ENCODE assay signal across 30 cellular contexts in the genomic region with DNA sequence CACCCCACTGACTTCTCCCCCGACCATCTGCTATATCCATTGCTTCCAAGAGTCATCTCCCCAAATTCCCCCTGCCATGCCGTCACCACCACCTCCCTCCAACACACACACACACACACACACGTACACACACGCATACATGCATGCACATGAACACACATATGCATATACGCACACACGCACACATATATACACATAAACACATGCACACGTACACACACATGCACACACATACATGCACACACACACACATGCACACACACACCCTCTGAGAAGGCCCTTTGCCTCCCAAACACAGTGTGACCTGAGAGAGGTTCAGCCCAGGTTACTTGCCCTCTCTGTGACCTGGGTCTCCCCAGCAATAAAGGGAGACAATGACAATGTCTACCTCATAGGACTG.
"Had no signal": no experiment of that assay in that cellular context is flagged by ENCODE, and none has a peak within 500 bp of the region (broad histone marks: within the 10 kb centered on the region; RNA-seq: fewer than 3 reads in every experiment).

No MANE protein-coding gene starts in this region.

- H3K27ac Mint-ChIP-seq: activated B cell treated with CpG ODN at 0.5 μM for 24 hours; activated naive CD8-positive, alpha-beta T cell; activated T-cell treated with anti-CD3 and anti-CD28 coated beads, Interleukin-2, amount 50 U/mL, for 24 hours; activated T-cell treated with anti-CD3 and anti-CD28 coated beads, Interleukin-2, amount 50 U/mL, for 72 hours; T-helper 17 cell; T-helper 2 cell treated with Interferon-gamma antibody and Interleukin-4, amounts not matched to agents 5 μg/mL and 100 μg/mL, for 36 hours had no signal

- H3K4me1 ChIP-seq: colonic mucosa had no signal

- H3K9me3 ChIP-seq: colonic mucosa, esophagus squamous epithelium, gastroesophageal sphincter had no signal

- H3K9me3 Mint-ChIP-seq: activated B cell treated with CpG ODN at 0.5 μM for 24 hours; activated T-cell treated with anti-CD3 and anti-CD28 coated beads, Interleukin-2, amount 50 U/mL, for 24 hours; activated T-cell treated with anti-CD3 and anti-CD28 coated beads, Interleukin-2, amount 50 U/mL, for 72 hours; T-helper 2 cell treated with Interferon-gamma antibody and Interleukin-4, amounts not matched to agents 5 μg/mL and 100 μg/mL, for 36 hours had no signal

- FAIRE-seq: astrocyte, endometrium, endothelial cell of umbilical vein had no signal

- H3K36me3 Mint-ChIP-seq: activated naive CD8-positive, alpha-beta T cell had no signal

- H3K27me3 ChIP-seq: colonic mucosa, esophagus squamous epithelium, gastroesophageal sphincter had no signal

- DNase-seq: activated B cell treated with CpG ODN at 0.5 μM for 24 hours; activated CD4-positive, alpha-beta T cell treated with anti-CD3 and anti-CD28 coated beads for 48 hours; activated CD4-positive, alpha-beta T cell treated with anti-CD3 and anti-CD28 coated beads, Interleukin-2, amount 50 U/mL, for 1 hour; activated CD4-positive, alpha-beta T cell treated with anti-CD3 and anti-CD28 coated beads, Interleukin-2, amount 50 U/mL, for 48 hours; activated CD8-positive, alpha-beta memory T cell treated with anti-CD3 and anti-CD28 coated beads, Interleukin-2, amount 50 U/mL, for 48 hours; activated gamma-delta T cell; activated naive CD4-positive, alpha-beta T cell; activated naive CD4-positive, alpha-beta T cell treated with anti-CD3 and anti-CD28 coated beads, Interleukin-2, amount 50 U/mL, for 16 hours; activated T-cell treated with anti-CD3 and anti-CD28 coated beads for 4 hours; activated T-cell treated with anti-CD3 and anti-CD28 coated beads, Interleukin-2, amount 50 U/mL, for 24 hours; activated T-cell treated with anti-CD3 and anti-CD28 coated beads, Interleukin-2, amount 50 U/mL, for 72 hours; amniotic stem cell; anterior cingulate cortex; caudate nucleus; colonic mucosa; effector CD8-positive, alpha-beta T cell; esophagus squamous epithelium; foreskin melanocyte; T-helper 1 cell; T-helper 17 cell; T1000; WERI-Rb-1 had no signal

- ATAC-seq: activated CD4-positive, CD25-positive, alpha-beta regulatory T cell treated with anti-CD3 and anti-CD28 coated beads, Interleukin-2, amount 50 U/mL, for 24 hours; activated T-cell treated with anti-CD3 and anti-CD28 coated beads, Interleukin-2, amount 50 U/mL, for 72 hours; gastroesophageal sphincter; T-helper 17 cell had no signal

- H3K36me3 ChIP-seq: colonic mucosa, esophagus squamous epithelium, gastroesophageal sphincter, WERI-Rb-1 had no signal

- H3K4me1 Mint-ChIP-seq: activated B cell treated with CpG ODN at 0.5 μM for 24 hours, T-helper 17 cell had no signal

- H3K27ac ChIP-seq: colonic mucosa, epithelial cell of prostate, esophagus squamous epithelium, gastroesophageal sphincter, WERI-Rb-1 had no signal

- H3K4me3 ChIP-seq: colonic mucosa, esophagus squamous epithelium, gastroesophageal sphincter had no signal

- H3K4me3 Mint-ChIP-seq: activated B cell treated with CpG ODN at 0.5 μM for 24 hours; activated naive CD8-positive, alpha-beta T cell; activated T-cell treated with anti-CD3 and anti-CD28 coated beads, Interleukin-2, amount 50 U/mL, for 24 hours; activated T-cell treated with anti-CD3 and anti-CD28 coated beads, Interleukin-2, amount 50 U/mL, for 72 hours; T-helper 17 cell; T-helper 2 cell treated with Interferon-gamma antibody and Interleukin-4, amounts not matched to agents 5 μg/mL and 100 μg/mL, for 36 hours had no signal
